ENCODE assay signal across 9 cellular contexts in the genomic region with DNA sequence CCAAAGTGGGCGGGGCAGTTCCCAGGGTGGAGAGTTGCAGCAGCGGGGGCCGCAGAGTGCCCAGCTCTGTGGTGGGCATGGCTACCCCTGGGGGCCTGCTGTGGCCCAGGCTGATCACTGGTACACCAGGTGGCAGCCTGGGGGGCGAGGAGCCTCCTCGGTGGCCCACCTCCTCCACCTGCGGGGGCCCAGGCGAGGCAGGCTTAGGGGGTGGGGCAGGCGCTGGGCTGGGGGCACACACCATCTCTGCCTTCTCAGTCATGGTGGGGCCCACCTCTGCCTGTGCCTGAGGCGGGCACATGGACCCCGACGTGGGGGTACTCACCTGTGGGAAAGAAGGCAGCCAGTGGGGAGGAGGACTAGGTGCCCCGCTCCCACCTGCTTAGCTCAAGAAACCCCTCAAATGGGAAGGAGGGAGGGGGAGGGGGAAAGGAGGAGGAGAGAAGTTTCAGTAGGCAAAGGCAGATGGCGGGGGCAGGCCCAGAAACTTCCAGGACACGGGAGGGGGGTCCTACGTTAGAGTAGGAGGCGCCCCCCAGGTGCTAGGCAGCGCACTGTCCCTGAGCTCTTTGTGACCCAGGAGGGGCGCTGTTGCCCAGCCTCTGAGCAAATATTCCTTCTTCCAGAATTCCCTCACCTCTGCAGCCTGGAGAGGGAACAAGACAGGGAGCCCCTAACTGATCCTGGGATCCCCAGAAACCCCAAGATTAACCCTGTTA. TPM values are rescaled to one million over a fixed set of nuclear protein-coding genes. Genes with fewer than 3 reads are reported as not detected.
DNase-seq lines count a peak whose midpoint lies in the region; ATAC-seq, FAIRE-seq and TF ChIP-seq lines count a peak whose summit lies in the region.
"Had no signal": no experiment of that assay in that cellular context is flagged by ENCODE, and none has a peak within 500 bp of the region (broad histone marks: within the 10 kb centered on the region; RNA-seq: fewer than 3 reads in every experiment).

No MANE protein-coding gene starts in this region.

- H3K27ac Mint-ChIP-seq in activated naive CD4-positive, alpha-beta T cell treated with anti-CD3 and anti-CD28 coated beads, Interleukin-2, amount 10 ng/mL, durations not matched to agents 7 days and 5 days = peak overlapping the region; percentile 78
- no peak overlapping the region for H3K27ac Mint-ChIP-seq in activated naive CD4-positive, alpha-beta T cell treated with anti-CD3 and anti-CD28 coated beads, Interleukin-2, amount 50 U/mL, for 72 hours
- peak overlapping the region; percentile 4 for H3K27ac Mint-ChIP-seq in activated CD4-positive, alpha-beta memory T cell treated with anti-CD3 and anti-CD28 coated beads for 36 hours

- intact Hi-C loops in activated CD4-positive, alpha-beta memory T cell treated with anti-CD3 and anti-CD28 coated beads for 36 hours (cut with micrococcal nuclease) = loop anchor here (1.0 kb wide), 2 partner anchors 15 to 51 kb away; a partner anchor contains a TSS
- intact Hi-C loops in transverse colon (cut with DNase I; ENCODE audit: low total_unique reads) = no loop called here

- no peaks in the 10 kb centered on the region for H3K9me3 ChIP-seq in keratinocyte (ENCODE audit: control insufficient read depth, low read depth, low read length)
- H3K9me3 ChIP-seq in transverse colon = no peaks in the 10 kb centered on the region

- H3K4me2 ChIP-seq in keratinocyte (ENCODE audit: control insufficient read depth, extremely low read depth, insufficient read depth, low read depth, low read length) = no peak overlapping the region

- no peaks in the 10 kb centered on the region for H4K20me1 ChIP-seq in keratinocyte (ENCODE audit: control insufficient read depth, extremely low read depth, insufficient read depth, low read length)

- no peaks in the 10 kb centered on the region for H3K79me2 ChIP-seq in keratinocyte (ENCODE audit: control insufficient read depth, insufficient read depth, low read length)

- H2AFZ ChIP-seq in keratinocyte (ENCODE audit: control insufficient read depth, low read length) = no peak overlapping the region

- H3K4me1 Mint-ChIP-seq in activated naive CD4-positive, alpha-beta T cell treated with anti-CD3 and anti-CD28 coated beads, Interleukin-2, amount 10 ng/mL, durations not matched to agents 7 days and 5 days = peaks cover 71% of the 10 kb centered on the region
- peaks cover 49% of the 10 kb centered on the region for H3K4me1 Mint-ChIP-seq in activated CD4-positive, alpha-beta memory T cell treated with anti-CD3 and anti-CD28 coated beads for 36 hours (ENCODE audit: low read depth)

- DNase-seq in activated naive CD4-positive, alpha-beta T cell treated with anti-CD3 and anti-CD28 coated beads, Interleukin-2, amount 10 ng/mL, durations not matched to agents 7 days and 5 days = no peak
- DNase-seq in activated naive CD4-positive, alpha-beta T cell treated with anti-CD3 and anti-CD28 coated beads, Interleukin-2, amount 50 U/mL, for 72 hours (ENCODE audit: low spot score in 2 of 2) = no peak
- no peak for DNase-seq in activated CD4-positive, alpha-beta memory T cell treated with anti-CD3 and anti-CD28 coated beads for 36 hours
- DNase-seq in keratinocyte (ENCODE audit: low read depth, low spot score) = no peak
- DNase-seq in transverse colon = no peak
- no peak for DNase-seq in NCI-H345 treated with DMSO at 0.1 percent for 48 hours (lab: John Stamatoyannopoulos, UW; ENCODE audit: unreplicated experiment)
- no peak for DNase-seq in stimulated activated CD8-positive, alpha-beta memory T cell treated with anti-CD3 and anti-CD28 coated beads, Interleukin-4, amount 100 ng/mL, for 48 hours
- DNase-seq: activated CD4-positive, alpha-beta T cell treated with anti-CD3 and anti-CD28 coated beads for 48 hours had no signal

- peak overlapping the region; percentile 69 for H3K4me3 Mint-ChIP-seq in activated naive CD4-positive, alpha-beta T cell treated with anti-CD3 and anti-CD28 coated beads, Interleukin-2, amount 10 ng/mL, durations not matched to agents 7 days and 5 days
- peak overlapping the region; percentile 34 for H3K4me3 Mint-ChIP-seq in activated CD4-positive, alpha-beta memory T cell treated with anti-CD3 and anti-CD28 coated beads for 36 hours

- H3K36me3 ChIP-seq in keratinocyte (ENCODE audit: control insufficient read depth in 2 of 2, extremely low read depth in 1 of 2, insufficient read depth in 2 of 2, low read length in 2 of 2) (peaks cover 3 to 6% of the 10 kb centered on the region in 2 experiments), transverse colon (no peaks in the 10 kb centered on the region)

- CTCF ChIA-PET in activated naive CD4-positive, alpha-beta T cell treated with anti-CD3 and anti-CD28 coated beads, Interleukin-2, amount 10 ng/mL, durations not matched to agents 7 days and 5 days (lab: Charles Lee) = interaction anchor here (1.3 kb wide), 1 partner anchor 39 kb away, joined by 3 read pairs; no protein-coding TSS in a partner anchor
- CTCF ChIA-PET in activated CD4-positive, alpha-beta memory T cell treated with anti-CD3 and anti-CD28 coated beads for 36 hours (lab: Charles Lee) = interaction anchor here (1.0 to 1.3 kb wide), 3 partner anchors 31 to 123 kb away, joined by 3 to 5 read pairs (median 5); no protein-coding TSS in a partner anchor

- POLR2A ChIA-PET in activated CD4-positive, alpha-beta memory T cell treated with anti-CD3 and anti-CD28 coated beads for 36 hours (lab: Charles Lee) = interaction anchor here (2.4 kb wide), 1 partner anchor 51 kb away, joined by 8 read pairs; no protein-coding TSS in a partner anchor

- no peak overlapping the region for H3K4me3 ChIP-seq in keratinocyte (ENCODE audit: control insufficient read depth in 2 of 3, extremely low read depth in 1 of 3, insufficient read depth in 2 of 3, low read depth in 1 of 3, low read length in 3 of 3)
- peak overlapping the region in 2 of 4 donors; percentile 36 to 51 for H3K4me3 ChIP-seq in transverse colon

- in situ Hi-C loops in transverse colon (cut with MboI; ENCODE audit: low pct_ligation_motif_present in 1 of 4, low pct_unique_long_range_greater_than_20kb in 1 of 4, low sequenced_read_pairs in 3 of 4) = loop anchor here in 1 of 4 donors (25.0 kb wide), 1 partner anchor 161 kb away; no protein-coding TSS in a partner anchor

- H3K9ac ChIP-seq in keratinocyte (ENCODE audit: control insufficient read depth, extremely low read depth, insufficient read depth, low read length) = no peak overlapping the region

- TF ChIP-seq CTCF in keratinocyte (optimal IDR thresholded peaks at IDR 0.05 in 1 of 3, IDR thresholded peaks at IDR 0.05 in 1 of 3, conservative IDR thresholded peaks at IDR 0.05 in 1 of 3; ENCODE audit: extremely low read depth in 1 of 3, insufficient read depth in 2 of 3, low read length in 3 of 3) = peak in 2 of 3 experiments; percentile 12 to 43
- TF ChIP-seq CTCF in transverse colon (IDR thresholded peaks at IDR 0.05) = peak in 4 of 5 experiments; percentile 13 to 32 (median 20)

- peaks cover 51% of the 10 kb centered on the region for H3K27me3 Mint-ChIP-seq in activated naive CD4-positive, alpha-beta T cell treated with anti-CD3 and anti-CD28 coated beads, Interleukin-2, amount 10 ng/mL, durations not matched to agents 7 days and 5 days
- H3K27me3 Mint-ChIP-seq in activated CD4-positive, alpha-beta memory T cell treated with anti-CD3 and anti-CD28 coated beads for 36 hours = peaks cover 13% of the 10 kb centered on the region

- no peaks in the 10 kb centered on the region for H3K9me3 Mint-ChIP-seq in activated naive CD4-positive, alpha-beta T cell treated with anti-CD3 and anti-CD28 coated beads, Interleukin-2, amount 10 ng/mL, durations not matched to agents 7 days and 5 days
- H3K9me3 Mint-ChIP-seq in activated naive CD4-positive, alpha-beta T cell treated with anti-CD3 and anti-CD28 coated beads, Interleukin-2, amount 50 U/mL, for 72 hours = no peaks in the 10 kb centered on the region
- peaks cover 5% of the 10 kb centered on the region for H3K9me3 Mint-ChIP-seq in activated CD4-positive, alpha-beta memory T cell treated with anti-CD3 and anti-CD28 coated beads for 36 hours

- WGBS in transverse colon (ENCODE audit: low coverage in 1 of 2), 2 donors = 61% methylated on average over 16 of the region's 18 CpGs; no CpG with 5 or more reads in 1 of the 2 donors

- dilution Hi-C loops in keratinocyte (cut with MboI; ENCODE audit: extremely low pct_ligation_motif_present, low sequenced_read_pairs) = no loop called here

- no peak for ATAC-seq in activated naive CD4-positive, alpha-beta T cell treated with anti-CD3 and anti-CD28 coated beads, Interleukin-2, amount 50 U/mL, for 72 hours
- ATAC-seq in GM18520 (IDR thresholded peaks at IDR 0.05; ENCODE audit: unreplicated experiment) = no peak

- TF ChIP-seq EP300 in transverse colon (IDR thresholded peaks at IDR 0.05; ENCODE audit: low read depth) = no peak

- no peak for FAIRE-seq in keratinocyte (lab: Jason Lieb, UNC)

- H3K4me1 ChIP-seq in keratinocyte (ENCODE audit: control insufficient read depth, extremely low read depth, insufficient read depth, low read length) (peaks cover 10% of the 10 kb centered on the region), transverse colon (peaks cover 33 to 59% (median 50%) of the 10 kb centered on the region in 4 donors)

- H3K36me3 Mint-ChIP-seq in activated naive CD4-positive, alpha-beta T cell treated with anti-CD3 and anti-CD28 coated beads, Interleukin-2, amount 10 ng/mL, durations not matched to agents 7 days and 5 days = peaks cover 9% of the 10 kb centered on the region
- no peaks in the 10 kb centered on the region for H3K36me3 Mint-ChIP-seq in activated naive CD4-positive, alpha-beta T cell treated with anti-CD3 and anti-CD28 coated beads, Interleukin-2, amount 50 U/mL, for 72 hours
- peaks cover 6% of the 10 kb centered on the region for H3K36me3 Mint-ChIP-seq in activated CD4-positive, alpha-beta memory T cell treated with anti-CD3 and anti-CD28 coated beads for 36 hours

- H3K27me3 ChIP-seq in keratinocyte (ENCODE audit: control insufficient read depth, extremely low read depth, insufficient read depth, low read length) (no peaks in the 10 kb centered on the region), transverse colon (no peaks in the 10 kb centered on the region)

- no peaks in the 10 kb centered on the region for H3K9me1 ChIP-seq in keratinocyte (ENCODE audit: control insufficient read depth, extremely low read depth, insufficient read depth, low read length)

- H3K27ac ChIP-seq in keratinocyte (ENCODE audit: control insufficient read depth, insufficient read depth, low read length) (no peak overlapping the region), transverse colon (peak overlapping the region; percentile 78 to 93 (median 90))

- no peak for TF ChIP-seq POLR2A in transverse colon (IDR thresholded peaks at IDR 0.05)

RNA-seq across cellular contexts. Expression of a gene that starts 1.6 kb away (rescaled TPM):
- total RNA-seq in activated naive CD4-positive, alpha-beta T cell treated with anti-CD3 and anti-CD28 coated beads, Interleukin-2, amount 50 U/mL, for 72 hours = 1 to 10 TPM in 1 of 2 donors, under 1 TPM in 1; 0.71 to 3.2 TPM
- 1 to 10 TPM; 5.0 to 5.6 TPM for total RNA-seq in activated CD4-positive, alpha-beta memory T cell treated with anti-CD3 and anti-CD28 coated beads for 36 hours
- polyA plus RNA-seq in keratinocyte = 0.07 to 0.26 TPM (median 0.13 TPM) in 3 replicates
- 0.35 TPM for polyA plus RNA-seq in keratinocyte (2011; ENCODE audit: low read depth)
- 0.08 and 0.09 TPM in 2 replicates for polyA plus RNA-seq in keratinocyte (2011; cell fraction: cytosol; rRNA removed)
- polyA plus RNA-seq in keratinocyte (2011; cell fraction: nucleus; rRNA removed) = 0.08 and 0.19 TPM in 2 replicates
- polyA plus RNA-seq in keratinocyte (2012; ENCODE audit: low replicate concordance) = 0.10 and 0.50 TPM in 2 replicates
- 0.20 TPM in 1 of 3 replicates, not detected in the others for polyA minus RNA-seq in keratinocyte
- polyA minus RNA-seq in keratinocyte (2011; cell fraction: cytosol; rRNA and poly(A)+ RNA removed) = not detected
- not detected in 2 replicates for polyA minus RNA-seq in keratinocyte (2011; cell fraction: nucleus; rRNA and poly(A)+ RNA removed)
- 10 to 100 TPM in 3 of 4 donors, 1 to 10 TPM in 1; 4.5 to 33.4 (median 16.7) TPM for total RNA-seq in transverse colon

RNA-seq across cellular contexts. Expression of a gene that starts 15.5 kb away (rescaled TPM):
- total RNA-seq in activated naive CD4-positive, alpha-beta T cell treated with anti-CD3 and anti-CD28 coated beads, Interleukin-2, amount 50 U/mL, for 72 hours = 10 to 100 TPM; 65.5 to 82.4 TPM
- total RNA-seq in activated CD4-positive, alpha-beta memory T cell treated with anti-CD3 and anti-CD28 coated beads for 36 hours = 10 to 100 TPM; 59.2 to 61.3 TPM
- polyA plus RNA-seq in keratinocyte = 30.9 to 44.6 TPM (median 34.5 TPM) in 3 replicates
- 64.5 TPM for polyA plus RNA-seq in keratinocyte (2011; ENCODE audit: low read depth)
- 18.8 and 28.3 TPM in 2 replicates for polyA plus RNA-seq in keratinocyte (2011; cell fraction: cytosol; rRNA removed)
- 196 and 219 TPM in 2 replicates for polyA plus RNA-seq in keratinocyte (2011; cell fraction: nucleus; rRNA removed)
- polyA plus RNA-seq in keratinocyte (2012; ENCODE audit: low replicate concordance) = 32.8 and 38.3 TPM in 2 replicates
- polyA minus RNA-seq in keratinocyte = 35.2 to 56.0 TPM (median 36.5 TPM) in 3 replicates
- 49.7 TPM for polyA minus RNA-seq in keratinocyte (2011; cell fraction: cytosol; rRNA and poly(A)+ RNA removed)
- 33.5 and 41.8 TPM in 2 replicates for polyA minus RNA-seq in keratinocyte (2011; cell fraction: nucleus; rRNA and poly(A)+ RNA removed)
- total RNA-seq in transverse colon = 100 to 1,000 TPM in 1 of 4 donors, 10 to 100 TPM in 3; 26.6 to 199 (median 60.7) TPM

RNA-seq across cellular contexts. Expression of a gene that starts 17.0 kb away (rescaled TPM):
- total RNA-seq in activated naive CD4-positive, alpha-beta T cell treated with anti-CD3 and anti-CD28 coated beads, Interleukin-2, amount 50 U/mL, for 72 hours = 10 to 100 TPM; 56.0 to 67.0 TPM
- 10 to 100 TPM; 89.8 to 90.9 TPM for total RNA-seq in activated CD4-positive, alpha-beta memory T cell treated with anti-CD3 and anti-CD28 coated beads for 36 hours
- 32.9 to 63.2 TPM (median 56.4 TPM) in 3 replicates for polyA plus RNA-seq in keratinocyte
- 7.8 TPM for polyA plus RNA-seq in keratinocyte (2011; ENCODE audit: low read depth)
- 65.8 and 136 TPM in 2 replicates for polyA plus RNA-seq in keratinocyte (2011; cell fraction: cytosol; rRNA removed)
- 67.5 and 126 TPM in 2 replicates for polyA plus RNA-seq in keratinocyte (2011; cell fraction: nucleus; rRNA removed)
- 19.0 and 54.1 TPM in 2 replicates for polyA plus RNA-seq in keratinocyte (2012; ENCODE audit: low replicate concordance)
- polyA minus RNA-seq in keratinocyte = 57.3 to 123 TPM (median 88.9 TPM) in 3 replicates
- 190 TPM for polyA minus RNA-seq in keratinocyte (2011; cell fraction: cytosol; rRNA and poly(A)+ RNA removed)
- polyA minus RNA-seq in keratinocyte (2011; cell fraction: nucleus; rRNA and poly(A)+ RNA removed) = 58.6 and 62.1 TPM in 2 replicates
- 10 to 100 TPM; 31.6 to 54.2 (median 36.5) TPM for total RNA-seq in transverse colon

RNA-seq across cellular contexts. Expression of a gene that starts 49.1 kb away (rescaled TPM):
- 10 to 100 TPM; 67.2 to 77.1 TPM for total RNA-seq in activated naive CD4-positive, alpha-beta T cell treated with anti-CD3 and anti-CD28 coated beads, Interleukin-2, amount 50 U/mL, for 72 hours
- total RNA-seq in activated CD4-positive, alpha-beta memory T cell treated with anti-CD3 and anti-CD28 coated beads for 36 hours = 10 to 100 TPM; 65.5 to 66.3 TPM
- polyA plus RNA-seq in keratinocyte = 61.3 to 77.7 TPM (median 65.2 TPM) in 3 replicates
- polyA plus RNA-seq in keratinocyte (2011; ENCODE audit: low read depth) = 38.2 TPM
- 35.8 and 63.9 TPM in 2 replicates for polyA plus RNA-seq in keratinocyte (2011; cell fraction: cytosol; rRNA removed)
- polyA plus RNA-seq in keratinocyte (2011; cell fraction: nucleus; rRNA removed) = 66.9 and 67.6 TPM in 2 replicates
- polyA plus RNA-seq in keratinocyte (2012; ENCODE audit: low replicate concordance) = 45.3 and 69.9 TPM in 2 replicates
- polyA minus RNA-seq in keratinocyte = 38.6 to 91.6 TPM (median 43.4 TPM) in 3 replicates
- polyA minus RNA-seq in keratinocyte (2011; cell fraction: cytosol; rRNA and poly(A)+ RNA removed) = 59.3 TPM
- 11.0 and 11.1 TPM in 2 replicates for polyA minus RNA-seq in keratinocyte (2011; cell fraction: nucleus; rRNA and poly(A)+ RNA removed)
- 100 to 1,000 TPM in 1 of 4 donors, 10 to 100 TPM in 3; 69.7 to 164 (median 84.2) TPM for total RNA-seq in transverse colon

RNA-seq across cellular contexts. Expression of a gene that starts 49.2 kb away (rescaled TPM):
- 100 to 1,000 TPM; 111 to 174 TPM for total RNA-seq in activated naive CD4-positive, alpha-beta T cell treated with anti-CD3 and anti-CD28 coated beads, Interleukin-2, amount 50 U/mL, for 72 hours
- 100 to 1,000 TPM; 129 to 137 TPM for total RNA-seq in activated CD4-positive, alpha-beta memory T cell treated with anti-CD3 and anti-CD28 coated beads for 36 hours
- polyA plus RNA-seq in keratinocyte = 9.9 to 38.9 TPM (median 14.4 TPM) in 3 replicates
- polyA plus RNA-seq in keratinocyte (2011; ENCODE audit: low read depth) = 21.2 TPM
- 9.0 and 19.0 TPM in 2 replicates for polyA plus RNA-seq in keratinocyte (2011; cell fraction: cytosol; rRNA removed)
- 48.0 and 55.4 TPM in 2 replicates for polyA plus RNA-seq in keratinocyte (2011; cell fraction: nucleus; rRNA removed)
- 46.3 and 109 TPM in 2 replicates for polyA plus RNA-seq in keratinocyte (2012; ENCODE audit: low replicate concordance)
- polyA minus RNA-seq in keratinocyte = 2.8 to 14.6 TPM (median 2.9 TPM) in 3 replicates
- polyA minus RNA-seq in keratinocyte (2011; cell fraction: cytosol; rRNA and poly(A)+ RNA removed) = 14.6 TPM
- 14.2 and 16.2 TPM in 2 replicates for polyA minus RNA-seq in keratinocyte (2011; cell fraction: nucleus; rRNA and poly(A)+ RNA removed)
- total RNA-seq in transverse colon = 100 to 1,000 TPM; 184 to 503 (median 244) TPM

Comparison
In these comparisons a context has a peak if more than half of its experiments do, and no peak if none do; other contexts are left out.
1. H3K27ac Mint-ChIP-seq: peak in activated naive CD4-positive, alpha-beta T cell treated with anti-CD3 and anti-CD28 coated beads, Interleukin-2, amount 10 ng/mL, durations not matched to agents 7 days and 5 days (single experiment) and activated CD4-positive, alpha-beta memory T cell treated with anti-CD3 and anti-CD28 coated beads for 36 hours (single experiment); none in activated naive CD4-positive, alpha-beta T cell treated with anti-CD3 and anti-CD28 coated beads, Interleukin-2, amount 50 U/mL, for 72 hours (0 of 2).